7 cellular contexts compared by ENCODE assay signal in genomic region chrX:126395909-126396308, GRCh38.
"Had no signal": no experiment of that assay in that cellular context is flagged by ENCODE, and none has a peak within 500 bp of the region (broad histone marks: within the 10 kb centered on the region; RNA-seq: fewer than 3 reads in every experiment).

No MANE protein-coding gene starts in this region.

- ATAC-seq: GM12878 had no signal

- FAIRE-seq: G401.6, GM12878, GM12892, GM18507, GM19239 had no signal

- H3K4me3 ChIP-seq: GM12878 had no signal

- DNase-seq: GDM1, GF-D8 had no signal
